10 cellular contexts compared by ENCODE assay signal in genomic region chr5:60687927-60688720, GRCh38. TPM values are rescaled to one million over a fixed set of nuclear protein-coding genes. Genes with fewer than 3 reads are reported as not detected.
DNase-seq lines count a peak whose midpoint lies in the region; ATAC-seq, FAIRE-seq and TF ChIP-seq lines count a peak whose summit lies in the region.
"Had no signal": no experiment of that assay in that cellular context is flagged by ENCODE, and none has a peak within 500 bp of the region (broad histone marks: within the 10 kb centered on the region; RNA-seq: fewer than 3 reads in every experiment).

No MANE protein-coding gene starts in this region.

- H3K27ac ChIP-seq in GM23248 (no peak overlapping the region), osteoblast (ENCODE audit: low read depth, low read length) (no peak overlapping the region)

- no peaks in the 10 kb centered on the region for H3K9me3 Mint-ChIP-seq in activated CD4-positive, alpha-beta T cell treated with anti-CD3 and anti-CD28 coated beads for 36 hours (ENCODE audit: low read depth)
- H3K9me3 Mint-ChIP-seq: stimulated activated naive CD8-positive, alpha-beta T cell treated with anti-CD3 and anti-CD28 coated beads, Interleukin-15, Interleukin-2, amounts not matched to agents 100 ng/mL and 50 ng/mL, for 24 hours had no signal

- POLR2A ChIA-PET in activated CD4-positive, alpha-beta T cell treated with anti-CD3 and anti-CD28 coated beads for 36 hours (lab: Charles Lee) = no interaction called here

- H3K79me2 ChIP-seq in GM23248 (ENCODE audit: insufficient read depth) (peaks cover 31% of the 10 kb centered on the region), osteoblast (ENCODE audit: insufficient read depth, low read length) (peaks cover 21% of the 10 kb centered on the region)

- H3K27me3 Mint-ChIP-seq in activated CD4-positive, alpha-beta T cell treated with anti-CD3 and anti-CD28 coated beads for 36 hours = no peaks in the 10 kb centered on the region
- H3K27me3 Mint-ChIP-seq: stimulated activated naive CD8-positive, alpha-beta T cell treated with anti-CD3 and anti-CD28 coated beads, Interleukin-15, Interleukin-2, amounts not matched to agents 100 ng/mL and 50 ng/mL, for 24 hours had no signal

- H3K4me2 ChIP-seq in GM23248 (ENCODE audit: unreplicated experiment) (no peak overlapping the region), osteoblast (ENCODE audit: insufficient read depth, low read length) (no peak overlapping the region)

- H3F3A ChIP-seq in GM23248 (ENCODE audit: insufficient read depth) = no peaks in the 10 kb centered on the region

- CTCF ChIA-PET in activated CD4-positive, alpha-beta T cell treated with anti-CD3 and anti-CD28 coated beads for 36 hours (lab: Charles Lee) = interaction anchor here (1.0 to 2.4 kb wide), 3 partner anchors 9 to 17 kb away, joined by 3 to 14 read pairs (median 4); no protein-coding TSS in a partner anchor

- WGBS in GM23248 (ENCODE audit: low coverage in 1 of 2, low lambda C conversion rate in 2 of 2, missing lambda C conversion rate in 2 of 2), 2 experiments = 88 to 90% methylated on average over 3 of the region's 3 CpGs

- no peaks in the 10 kb centered on the region for H3K27me3 ChIP-seq in GM23248 (replicated peaks; ENCODE audit: insufficient read depth)
- H3K27me3 ChIP-seq in bronchial epithelial cell (ENCODE audit: control insufficient read depth, insufficient read depth, low read length) = no peaks in the 10 kb centered on the region
- no peaks in the 10 kb centered on the region for H3K27me3 ChIP-seq in osteoblast (ENCODE audit: insufficient read depth, low read length)

- 0 out of 2 replicates have a peak overlapping the region, but pooled peaks have one; percentile 40 for H2AFZ ChIP-seq in GM23248
- H2AFZ ChIP-seq in osteoblast (ENCODE audit: low read length) = peak overlapping the region; percentile 42

- H3K36me3 ChIP-seq in GM23248 (ENCODE audit: low read depth) (no peaks in the 10 kb centered on the region), bronchial epithelial cell (ENCODE audit: control insufficient read depth, insufficient read depth, low read length) (no peaks in the 10 kb centered on the region), osteoblast (ENCODE audit: insufficient read depth, low read length) (no peaks in the 10 kb centered on the region)

- DNase-seq in activated CD4-positive, alpha-beta T cell treated with anti-CD3 and anti-CD28 coated beads for 36 hours = no peak
- DNase-seq in activated CD4-positive, alpha-beta T cell treated with anti-CD3 and anti-CD28 coated beads, Interleukin-2, amount 50 U/mL, for 1 hour = no peak
- DNase-seq in GM23248 (peak; percentile 60), Kasumi-1 (lab: John Stamatoyannopoulos, UW) (peak; percentile 17 to 57), bronchial epithelial cell (ENCODE audit: low read depth) (peak; percentile 76), osteoblast (ENCODE audit: insufficient read length, low spot score, missing footprints) (no peak), T-helper 1 cell (no peak), NCI-H2107 treated with DMSO at 0.1 percent for 48 hours (lab: John Stamatoyannopoulos, UW; ENCODE audit: unreplicated experiment) (no peak)

- intact Hi-C loops in activated CD4-positive, alpha-beta T cell treated with anti-CD3 and anti-CD28 coated beads for 36 hours (cut with DNase I, micrococcal nuclease) = no loop called here

- H3K9me2 ChIP-seq in GM23248 (ENCODE audit: insufficient read depth) = no peaks in the 10 kb centered on the region

- no peaks in the 10 kb centered on the region for H3K4me1 ChIP-seq in GM23248 (ENCODE audit: insufficient read depth)
- H3K4me1 ChIP-seq in osteoblast (ENCODE audit: insufficient read depth, low read length) = peaks cover 5% of the 10 kb centered on the region

- in situ Hi-C loops in GM23248 (cut with MboI) = loop anchor here (25.0 kb wide), 1 partner anchor 649 kb away; the partner anchor contains the start of gene ZSWIM6

- H3K9me3 ChIP-seq in GM23248 (ENCODE audit: low read depth) = no peaks in the 10 kb centered on the region
- no peaks in the 10 kb centered on the region for H3K9me3 ChIP-seq in osteoblast (ENCODE audit: low read depth, low read length)

- no peak overlapping the region for H3K9ac ChIP-seq in GM23248

- TF ChIP-seq CTCF in bronchial epithelial cell (IDR thresholded peaks at IDR 0.05; ENCODE audit: insufficient read depth, low read length, severe bottlenecking) (peak; percentile 67), osteoblast (IDR thresholded peaks at IDR 0.05; ENCODE audit: extremely low read depth, low read depth, low read length) (peak; percentile 67)

- peaks cover 18% of the 10 kb centered on the region for H3K36me3 Mint-ChIP-seq in activated CD4-positive, alpha-beta T cell treated with anti-CD3 and anti-CD28 coated beads for 36 hours (ENCODE audit: low read depth)

- ATAC-seq in activated CD4-positive, alpha-beta T cell treated with anti-CD3 and anti-CD28 coated beads for 36 hours = peak; percentile 86

- H4K20me1 ChIP-seq in GM23248 (ENCODE audit: insufficient read depth) (no peaks in the 10 kb centered on the region), osteoblast (ENCODE audit: insufficient read depth, low read length) (no peaks in the 10 kb centered on the region)

- H3K27ac Mint-ChIP-seq in activated CD4-positive, alpha-beta T cell treated with anti-CD3 and anti-CD28 coated beads for 36 hours = no peak overlapping the region
- H3K27ac Mint-ChIP-seq: stimulated activated naive CD8-positive, alpha-beta T cell treated with anti-CD3 and anti-CD28 coated beads, Interleukin-15, Interleukin-2, amounts not matched to agents 100 ng/mL and 50 ng/mL, for 24 hours had no signal

- peaks cover 2% of the 10 kb centered on the region for H3K4me1 Mint-ChIP-seq in activated CD4-positive, alpha-beta T cell treated with anti-CD3 and anti-CD28 coated beads for 36 hours

- no peak overlapping the region for H3K4me3 Mint-ChIP-seq in activated CD4-positive, alpha-beta T cell treated with anti-CD3 and anti-CD28 coated beads for 36 hours
- H3K4me3 Mint-ChIP-seq: stimulated activated naive CD8-positive, alpha-beta T cell treated with anti-CD3 and anti-CD28 coated beads, Interleukin-15, Interleukin-2, amounts not matched to agents 100 ng/mL and 50 ng/mL, for 24 hours had no signal

- FAIRE-seq in bronchial epithelial cell (lab: Jason Lieb, UNC) = no peak
- FAIRE-seq: colon had no signal

- H3K4me3 ChIP-seq in GM23248 = no peak overlapping the region
- no peak overlapping the region for H3K4me3 ChIP-seq in bronchial epithelial cell (ENCODE audit: low read depth, low read length)
- H3K4me3 ChIP-seq in osteoblast (ENCODE audit: insufficient read depth, low read length) = no peak overlapping the region

RNA-seq across cellular contexts. Expression of gene DEPDC1B, which starts 11.8 kb away (rescaled TPM):
- 10 to 100 TPM; 34.2 to 40.3 TPM for total RNA-seq in activated CD4-positive, alpha-beta T cell treated with anti-CD3 and anti-CD28 coated beads for 36 hours
- 2.5 and 8.5 TPM in 2 replicates for total RNA-seq in GM23248 (2014; rRNA removed; shearing (Covaris generic))
- 2.5 and 3.0 TPM in 2 replicates for polyA plus RNA-seq in GM23248 (2016; fragmentation: Nextera tagmentation; extraction: Ambion mirVana)
- total RNA-seq in bronchial epithelial cell = 2.1 and 3.2 TPM in 2 replicates
- total RNA-seq in osteoblast = 1.4 and 1.8 TPM in 2 replicates

Comparison
In these comparisons a context has a peak if more than half of its experiments do, and no peak if none do; other contexts are left out.
1. DNase-seq: peak in GM23248 (single experiment), Kasumi-1 (2 of 2) and bronchial epithelial cell (single experiment); none in activated CD4-positive, alpha-beta T cell treated with anti-CD3 and anti-CD28 coated beads for 36 hours (single experiment), activated CD4-positive, alpha-beta T cell treated with anti-CD3 and anti-CD28 coated beads, Interleukin-2, amount 50 U/mL, for 1 hour (single experiment), osteoblast (single experiment), T-helper 1 cell (0 of 5) and NCI-H2107 treated with DMSO at 0.1 percent for 48 hours (single experiment).